In genomic region chr9:73133921-73134407, GRCh38 we compare ENCODE assay signal across 9 cellular contexts. TPM values are rescaled to one million over a fixed set of nuclear protein-coding genes. Genes with fewer than 3 reads are reported as not detected.
A peak's percentile ranks its signal among the peaks of the same experiment; 100 is the strongest.
DNase-seq lines count a peak whose midpoint lies in the region; ATAC-seq and TF ChIP-seq lines count a peak whose summit lies in the region.
"Had no signal": no experiment of that assay in that cellular context is flagged by ENCODE, and none has a peak within 500 bp of the region (broad histone marks: within the 10 kb centered on the region; RNA-seq: fewer than 3 reads in every experiment).

No MANE protein-coding gene starts in this region.

- H3K4me3 Mint-ChIP-seq in T-helper 17 cell (no peak overlapping the region), neural crest cell (peak overlapping the region; percentile 2)

- H3K9me3 ChIP-seq in T-helper 17 cell (ENCODE audit: control insufficient read depth, low read length, poor library complexity, severe bottlenecking), result no peaks in the 10 kb centered on the region

- DNase-seq in T-helper 17 cell (no peak), neural crest cell (ENCODE audit: low read depth, low spot score) (no peak), cerebellar nuclear complex (lab: John Stamatoyannopoulos, UW) (no peak), T1000 (lab: John Stamatoyannopoulos, UW) (no peak), NOMO-1 (lab: John Stamatoyannopoulos, UW; ENCODE audit: unreplicated experiment in 2 of 2) (no peak)
- DNase-seq in effector CD8-positive, alpha-beta T cell (lab: John Stamatoyannopoulos, UW), result no peak

- no peaks in the 10 kb centered on the region for H3K27me3 Mint-ChIP-seq in T-helper 17 cell
- no peaks in the 10 kb centered on the region for H3K27me3 Mint-ChIP-seq in neural crest cell (ENCODE audit: low read depth)

- H3K9me3 Mint-ChIP-seq in neural crest cell, result no peaks in the 10 kb centered on the region
- H3K9me3 Mint-ChIP-seq: IgD-negative memory B cell had no signal

- H3K27ac Mint-ChIP-seq in T-helper 17 cell, result peak overlapping the region; percentile 99
- H3K27ac Mint-ChIP-seq in neural crest cell (ENCODE audit: unreplicated experiment), result no peak overlapping the region

- ATAC-seq in GM19328 (IDR thresholded peaks at IDR 0.05; ENCODE audit: unreplicated experiment) (peak; percentile 49), HG02852 (IDR thresholded peaks at IDR 0.05; ENCODE audit: unreplicated experiment) (peak; percentile 54), T-helper 17 cell (no peak)

- H3K36me3 Mint-ChIP-seq in T-helper 17 cell (ENCODE audit: low read depth) (peaks cover 2% of the 10 kb centered on the region), neural crest cell (ENCODE audit: low read depth) (no peaks in the 10 kb centered on the region)
- H3K36me3 Mint-ChIP-seq: IgD-negative memory B cell had no signal

- no peak for TF ChIP-seq CTCF in neural crest cell (conservative IDR thresholded peaks at IDR 0.05)

- H3K4me1 Mint-ChIP-seq in T-helper 17 cell (peaks cover 18% of the 10 kb centered on the region), neural crest cell (peaks cover 26% of the 10 kb centered on the region)

RNA-seq across cellular contexts. Expression of gene ANXA1, which starts 17.7 kb away (rescaled TPM):
- total RNA-seq in T-helper 17 cell (100 to 1,000 TPM; 553 to 928 TPM), neural crest cell (6.2 and 6.6 TPM in 2 replicates)

Comparison
In these comparisons a context has a peak if more than half of its experiments do, and no peak if none do; other contexts are left out.
1. RNA of gene ANXA1, which starts 17.7 kb away (total RNA-seq): 553 to 928 TPM in T-helper 17 cell; 6.2 to 6.6 TPM in neural crest cell; every median in the first group is over 10 times any median in the second.